In genomic region chr17:32709562-32709961, GRCh38 we compare ENCODE assay signal across 31 cellular contexts.
"Had no signal": no experiment of that assay in that cellular context is flagged by ENCODE, and none has a peak within 500 bp of the region (broad histone marks: within the 10 kb centered on the region; RNA-seq: fewer than 3 reads in every experiment).

No MANE protein-coding gene starts in this region.

- ATAC-seq: activated CD4-positive, alpha-beta T cell treated with anti-CD3 and anti-CD28 coated beads for 36 hours; activated CD4-positive, CD25-positive, alpha-beta regulatory T cell treated with anti-CD3 and anti-CD28 coated beads, Interleukin-2, amount 50 U/mL, for 24 hours; activated CD8-positive, alpha-beta memory T cell treated with anti-CD3 and anti-CD28 coated beads, Interleukin-2, amount 10 ng/mL, durations not matched to agents 7 days and 5 days; activated CD8-positive, alpha-beta T cell treated with anti-CD3 and anti-CD28 coated beads, Interleukin-2, amount 10 ng/mL, durations not matched to agents 7 days and 5 days; activated naive CD8-positive, alpha-beta T cell treated with anti-CD3 and anti-CD28 coated beads, Interleukin-2, amount 50 U/mL, for 24 hours; T-helper 17 cell; WTC11 had no signal

- H3K36me3 ChIP-seq: WERI-Rb-1 had no signal

- FAIRE-seq: bronchial epithelial cell, TTC549 had no signal

- H3K9me3 ChIP-seq: ascending aorta had no signal

- H3K27me3 ChIP-seq: ascending aorta, cardiac muscle cell had no signal

- H3K4me3 ChIP-seq: ascending aorta, cardiac muscle cell had no signal

- H3K4me1 ChIP-seq: ascending aorta had no signal

- H3K27ac ChIP-seq: ascending aorta, cardiac muscle cell, WERI-Rb-1 had no signal

- DNase-seq: activated CD4-positive, alpha-beta memory T cell treated with anti-CD3 and anti-CD28 coated beads, Interleukin-2, amount 10 ng/mL, durations not matched to agents 7 days and 5 days; activated CD4-positive, alpha-beta T cell treated with anti-CD3 and anti-CD28 coated beads for 1 hour; activated CD4-positive, alpha-beta T cell treated with anti-CD3 and anti-CD28 coated beads for 36 hours; activated CD4-positive, alpha-beta T cell treated with anti-CD3 and anti-CD28 coated beads for 48 hours; activated CD4-positive, alpha-beta T cell treated with anti-CD3 and anti-CD28 coated beads, Interleukin-2, amount 10 ng/mL, durations not matched to agents 7 days and 5 days; activated CD4-positive, alpha-beta T cell treated with anti-CD3 and anti-CD28 coated beads, Interleukin-2, amount 50 U/mL, for 48 hours; activated CD4-positive, CD25-positive, alpha-beta regulatory T cell; activated CD8-positive, alpha-beta memory T cell treated with anti-CD3 and anti-CD28 coated beads for 24 hours; activated CD8-positive, alpha-beta memory T cell treated with anti-CD3 and anti-CD28 coated beads, Interleukin-2, amount 10 ng/mL, durations not matched to agents 7 days and 5 days; activated CD8-positive, alpha-beta memory T cell treated with anti-CD3 and anti-CD28 coated beads, Interleukin-2, amount 50 U/mL, for 48 hours; activated CD8-positive, alpha-beta T cell treated with anti-CD3 and anti-CD28 coated beads, Interleukin-2, amount 10 ng/mL, durations not matched to agents 7 days and 5 days; activated effector memory CD4-positive, alpha-beta T cell treated with Interleukin-2 at 50 U/mL for 16 hours; activated gamma-delta T cell; activated naive CD4-positive, alpha-beta T cell treated with anti-CD3 and anti-CD28 coated beads, Interleukin-2, amount 10 ng/mL, durations not matched to agents 7 days and 5 days; activated naive CD4-positive, alpha-beta T cell treated with Interleukin-2 at 50 U/mL for 16 hours; activated naive CD8-positive, alpha-beta T cell treated with anti-CD3 and anti-CD28 coated beads, Interleukin-2, amount 10 ng/mL, durations not matched to agents 7 days and 5 days; activated naive CD8-positive, alpha-beta T cell treated with anti-CD3 and anti-CD28 coated beads, Interleukin-2, amount 50 U/mL, for 24 hours; activated T-cell treated with anti-CD3 and anti-CD28 coated beads, Interleukin-2, amount 50 U/mL, for 24 hours; activated T-cell treated with anti-CD3 and anti-CD28 coated beads, Interleukin-2, amount 50 U/mL, for 48 hours; amygdala; anterior cingulate cortex; caudate nucleus; cerebellar nuclear complex; T-helper 17 cell; WERI-Rb-1 had no signal
